In genomic region chr6:33183071-33183683, GRCh38 we compare ENCODE assay signal across 10 cellular contexts. TPM values are rescaled to one million over a fixed set of nuclear protein-coding genes. Genes with fewer than 3 reads are reported as not detected.
DNase-seq lines count a peak whose midpoint lies in the region; ATAC-seq, FAIRE-seq and TF ChIP-seq lines count a peak whose summit lies in the region.
"Had no signal": no experiment of that assay in that cellular context is flagged by ENCODE, and none has a peak within 500 bp of the region (broad histone marks: within the 10 kb centered on the region; RNA-seq: fewer than 3 reads in every experiment).

No MANE protein-coding gene starts in this region.

- no peaks in the 10 kb centered on the region for H3K27me3 ChIP-seq in Karpas-422 (ENCODE audit: low read length)
- H3K27me3 ChIP-seq: SJSA1 had no signal

- H2AFZ ChIP-seq in Karpas-422 (ENCODE audit: low read length): peak overlapping the region; percentile 97

- peaks cover 23% of the 10 kb centered on the region for H3K9me3 Mint-ChIP-seq in activated T-helper 2 cell treated with anti-CD3 and anti-CD28 coated beads, Interferon-gamma antibody, Interleukin-2, Interleukin-4, amounts not matched to agents 10 μg/mL and 5 μg/mL and 100 μg/mL, durations not matched to agents 14 hours and 24 hours and 36 hours
- H3K9me3 Mint-ChIP-seq in natural killer cell: peaks cover 8 to 11% of the 10 kb centered on the region in 2 donors

- H3K27ac ChIP-seq in Karpas-422 (ENCODE audit: low read length): no peak overlapping the region
- H3K27ac ChIP-seq: SJSA1 had no signal

- peak overlapping the region; percentile 93 for H3K27ac Mint-ChIP-seq in activated T-helper 2 cell treated with anti-CD3 and anti-CD28 coated beads, Interferon-gamma antibody, Interleukin-2, Interleukin-4, amounts not matched to agents 10 μg/mL and 5 μg/mL and 100 μg/mL, durations not matched to agents 14 hours and 24 hours and 36 hours
- peak overlapping the region; percentile 83 to 90 for H3K27ac Mint-ChIP-seq in natural killer cell

- TF ChIP-seq POLR2A in GM12891 (IDR thresholded peaks at IDR 0.05; ENCODE audit: low read depth, low read length): no peak

- peak; percentile 59 for FAIRE-seq in GM12891 (lab: Jason Lieb, UNC)

- peaks cover 14% of the 10 kb centered on the region for H3K36me3 Mint-ChIP-seq in activated T-helper 2 cell treated with anti-CD3 and anti-CD28 coated beads, Interferon-gamma antibody, Interleukin-2, Interleukin-4, amounts not matched to agents 10 μg/mL and 5 μg/mL and 100 μg/mL, durations not matched to agents 14 hours and 24 hours and 36 hours (ENCODE audit: low read depth)
- H3K36me3 Mint-ChIP-seq in natural killer cell: peaks cover 13% of the 10 kb centered on the region

- no peaks in the 10 kb centered on the region for H3K79me2 ChIP-seq in Karpas-422 (ENCODE audit: low read length)

- H3K4me1 Mint-ChIP-seq in activated T-helper 2 cell treated with anti-CD3 and anti-CD28 coated beads, Interferon-gamma antibody, Interleukin-2, Interleukin-4, amounts not matched to agents 10 μg/mL and 5 μg/mL and 100 μg/mL, durations not matched to agents 14 hours and 24 hours and 36 hours (ENCODE audit: low read depth): peaks cover 20% of the 10 kb centered on the region
- H3K4me1 Mint-ChIP-seq in natural killer cell: peaks cover 15 to 24% of the 10 kb centered on the region in 2 donors

- H3K9me2 ChIP-seq in Karpas-422 (replicated peaks; ENCODE audit: insufficient read depth, low read length): no peaks in the 10 kb centered on the region

- no peaks in the 10 kb centered on the region for H3K4me1 ChIP-seq in Karpas-422 (ENCODE audit: low read length)
- H3K4me1 ChIP-seq: SJSA1 had no signal

- intact Hi-C loops in activated T-helper 2 cell treated with anti-CD3 and anti-CD28 coated beads, Interferon-gamma antibody, Interleukin-2, Interleukin-4, amounts not matched to agents 10 μg/mL and 5 μg/mL and 100 μg/mL, durations not matched to agents 14 hours and 24 hours and 36 hours (cut with micrococcal nuclease): no loop called here
- intact Hi-C loops in natural killer cell (cut with micrococcal nuclease) (no loop called here), left ventricle myocardium superior (cut with micrococcal nuclease) (no loop called here)

- H3K4me2 ChIP-seq in Karpas-422 (ENCODE audit: low read depth, low read length, poor library complexity, severe bottlenecking): no peak overlapping the region

- H3K27me3 Mint-ChIP-seq in activated T-helper 2 cell treated with anti-CD3 and anti-CD28 coated beads, Interferon-gamma antibody, Interleukin-2, Interleukin-4, amounts not matched to agents 10 μg/mL and 5 μg/mL and 100 μg/mL, durations not matched to agents 14 hours and 24 hours and 36 hours (ENCODE audit: low read depth): peaks cover 19% of the 10 kb centered on the region
- peaks cover 11 to 22% of the 10 kb centered on the region in 2 donors for H3K27me3 Mint-ChIP-seq in natural killer cell (ENCODE audit: low read depth in 2 of 2)

- no peak for TF ChIP-seq CTCF in natural killer cell (IDR thresholded peaks at IDR 0.05)

- DNase-seq in GM12891 (ENCODE audit: insufficient read length, low spot score): no peak
- DNase-seq in Karpas-422: peak; percentile 60
- no peak for DNase-seq in activated T-helper 2 cell treated with anti-CD3 and anti-CD28 coated beads, Interferon-gamma antibody, Interleukin-2, Interleukin-4, amounts not matched to agents 10 μg/mL and 5 μg/mL and 100 μg/mL, durations not matched to agents 14 hours and 24 hours and 36 hours (ENCODE audit: low spot score)
- DNase-seq in natural killer cell: no peak
- DNase-seq in globus pallidus (ENCODE audit: low spot score): no peak
- DNase-seq in stimulated activated CD4-positive, alpha-beta T cell treated with anti-CD3 and anti-CD28 coated beads, Interleukin-4, amount 100 ng/mL, for 4 hours: no peak
- DNase-seq in left ventricle myocardium superior: no peak
- DNase-seq: DMS53, islet precursor cell had no signal

- peak overlapping the region; percentile 2; the same call in 1 of the 2 replicates for H3K4me3 ChIP-seq in Karpas-422 (ENCODE audit: low read length)
- H3K4me3 ChIP-seq: SJSA1 had no signal

- ATAC-seq in natural killer cell (peak; percentile 37 to 78 (median 57)), left ventricle myocardium superior (no peak)

- no peaks in the 10 kb centered on the region for H4K20me1 ChIP-seq in Karpas-422 (ENCODE audit: insufficient read depth, low read depth, low read length)

- H3K9ac ChIP-seq in Karpas-422 (ENCODE audit: low read length): no peak overlapping the region

- H3K4me3 Mint-ChIP-seq in activated T-helper 2 cell treated with anti-CD3 and anti-CD28 coated beads, Interferon-gamma antibody, Interleukin-2, Interleukin-4, amounts not matched to agents 10 μg/mL and 5 μg/mL and 100 μg/mL, durations not matched to agents 14 hours and 24 hours and 36 hours (ENCODE audit: low read depth): peak overlapping the region; percentile 23
- peak overlapping the region; percentile 64 for H3K4me3 Mint-ChIP-seq in natural killer cell

- peaks cover 9% of the 10 kb centered on the region for H3K9me3 ChIP-seq in Karpas-422 (ENCODE audit: low read length)
- H3K9me3 ChIP-seq: SJSA1 had no signal

- H3K36me3 ChIP-seq in Karpas-422 (ENCODE audit: insufficient read depth, low read length): no peaks in the 10 kb centered on the region; the same call in 1 of the 2 replicates
- H3K36me3 ChIP-seq: SJSA1 had no signal

TF ChIP-seq in GM12891, 5 proteins besides CTCF, POLR2A, EP300 and RAD21:
- TF ChIP-seq PAX5 (IDR thresholded peaks at IDR 0.05; ENCODE audit: insufficient read depth, low read length, severe bottlenecking): no peak
- peak; percentile 63; the same call in 1 of the 2 replicates for TF ChIP-seq SPI1 (IDR thresholded peaks at IDR 0.05; ENCODE audit: low read depth, low read length)
- TF ChIP-seq POLR2AphosphoS5 (IDR thresholded peaks at IDR 0.05; ENCODE audit: low read depth, low read length): no peak

RNA-seq across cellular contexts. Expression of gene COL11A2, which starts 9.1 kb away (rescaled TPM):
- polyA plus RNA-seq in GM12891 (2012; ENCODE audit: low read depth, missing spikeins): 0.50 TPM
- 0.41 and 1.0 TPM in 2 replicates for total RNA-seq in Karpas-422 (2014; rRNA removed; shearing (Covaris generic); ENCODE audit: low replicate concordance)
- total RNA-seq in activated T-helper 2 cell treated with anti-CD3 and anti-CD28 coated beads, Interferon-gamma antibody, Interleukin-2, Interleukin-4, amounts not matched to agents 10 μg/mL and 5 μg/mL and 100 μg/mL, durations not matched to agents 14 hours and 24 hours and 36 hours: 0.34 and 0.37 TPM in 2 replicates
- total RNA-seq in natural killer cell (1 to 10 TPM in 1 of 3 donors, under 1 TPM in 2; 0.93 to 2.0 (median 0.94) TPM), left ventricle myocardium superior (1.9 TPM)

RNA-seq across cellular contexts. Expression of gene RXRB, which starts 17.3 kb away (rescaled TPM):
- 22.0 TPM for polyA plus RNA-seq in GM12891 (2012; ENCODE audit: low read depth, missing spikeins)
- 26.2 and 31.1 TPM in 2 replicates for total RNA-seq in Karpas-422 (2014; rRNA removed; shearing (Covaris generic); ENCODE audit: low replicate concordance)
- total RNA-seq in activated T-helper 2 cell treated with anti-CD3 and anti-CD28 coated beads, Interferon-gamma antibody, Interleukin-2, Interleukin-4, amounts not matched to agents 10 μg/mL and 5 μg/mL and 100 μg/mL, durations not matched to agents 14 hours and 24 hours and 36 hours: 47.8 and 50.0 TPM in 2 replicates
- 10 to 100 TPM; 72.3 to 96.4 (median 73.9) TPM for total RNA-seq in natural killer cell
- 41.2 TPM for total RNA-seq in left ventricle myocardium superior

RNA-seq across cellular contexts. Expression of gene SLC39A7, which starts 17.5 kb away (rescaled TPM):
- polyA plus RNA-seq in GM12891 (2012; ENCODE audit: low read depth, missing spikeins): 42.4 TPM
- 14.0 and 31.9 TPM in 2 replicates for total RNA-seq in Karpas-422 (2014; rRNA removed; shearing (Covaris generic); ENCODE audit: low replicate concordance)
- total RNA-seq in activated T-helper 2 cell treated with anti-CD3 and anti-CD28 coated beads, Interferon-gamma antibody, Interleukin-2, Interleukin-4, amounts not matched to agents 10 μg/mL and 5 μg/mL and 100 μg/mL, durations not matched to agents 14 hours and 24 hours and 36 hours: 63.8 and 69.6 TPM in 2 replicates
- total RNA-seq in natural killer cell (10 to 100 TPM; 38.9 to 45.7 (median 45.6) TPM), left ventricle myocardium superior (47.7 TPM)

RNA-seq across cellular contexts. Expression of gene HSD17B8, which starts 21.3 kb away (rescaled TPM):
- 19.0 TPM for polyA plus RNA-seq in GM12891 (2012; ENCODE audit: low read depth, missing spikeins)
- total RNA-seq in Karpas-422 (2014; rRNA removed; shearing (Covaris generic); ENCODE audit: low replicate concordance): 15.5 and 26.2 TPM in 2 replicates
- total RNA-seq in activated T-helper 2 cell treated with anti-CD3 and anti-CD28 coated beads, Interferon-gamma antibody, Interleukin-2, Interleukin-4, amounts not matched to agents 10 μg/mL and 5 μg/mL and 100 μg/mL, durations not matched to agents 14 hours and 24 hours and 36 hours: 14.7 and 18.2 TPM in 2 replicates
- total RNA-seq in natural killer cell: 1 to 10 TPM; 5.4 to 7.7 (median 6.8) TPM
- 24.8 TPM for total RNA-seq in left ventricle myocardium superior

RNA-seq across cellular contexts. Expression of gene RING1, which starts 25.1 kb away (rescaled TPM):
- polyA plus RNA-seq in GM12891 (2012; ENCODE audit: low read depth, missing spikeins): 25.2 TPM
- 14.2 and 38.7 TPM in 2 replicates for total RNA-seq in Karpas-422 (2014; rRNA removed; shearing (Covaris generic); ENCODE audit: low replicate concordance)
- total RNA-seq in activated T-helper 2 cell treated with anti-CD3 and anti-CD28 coated beads, Interferon-gamma antibody, Interleukin-2, Interleukin-4, amounts not matched to agents 10 μg/mL and 5 μg/mL and 100 μg/mL, durations not matched to agents 14 hours and 24 hours and 36 hours: 46.0 and 46.1 TPM in 2 replicates
- total RNA-seq in natural killer cell (10 to 100 TPM; 34.5 to 40.3 (median 36.5) TPM), left ventricle myocardium superior (30.1 TPM)
